Comparison of ENCODE assay signal across 8 cellular contexts in the genomic region with DNA sequence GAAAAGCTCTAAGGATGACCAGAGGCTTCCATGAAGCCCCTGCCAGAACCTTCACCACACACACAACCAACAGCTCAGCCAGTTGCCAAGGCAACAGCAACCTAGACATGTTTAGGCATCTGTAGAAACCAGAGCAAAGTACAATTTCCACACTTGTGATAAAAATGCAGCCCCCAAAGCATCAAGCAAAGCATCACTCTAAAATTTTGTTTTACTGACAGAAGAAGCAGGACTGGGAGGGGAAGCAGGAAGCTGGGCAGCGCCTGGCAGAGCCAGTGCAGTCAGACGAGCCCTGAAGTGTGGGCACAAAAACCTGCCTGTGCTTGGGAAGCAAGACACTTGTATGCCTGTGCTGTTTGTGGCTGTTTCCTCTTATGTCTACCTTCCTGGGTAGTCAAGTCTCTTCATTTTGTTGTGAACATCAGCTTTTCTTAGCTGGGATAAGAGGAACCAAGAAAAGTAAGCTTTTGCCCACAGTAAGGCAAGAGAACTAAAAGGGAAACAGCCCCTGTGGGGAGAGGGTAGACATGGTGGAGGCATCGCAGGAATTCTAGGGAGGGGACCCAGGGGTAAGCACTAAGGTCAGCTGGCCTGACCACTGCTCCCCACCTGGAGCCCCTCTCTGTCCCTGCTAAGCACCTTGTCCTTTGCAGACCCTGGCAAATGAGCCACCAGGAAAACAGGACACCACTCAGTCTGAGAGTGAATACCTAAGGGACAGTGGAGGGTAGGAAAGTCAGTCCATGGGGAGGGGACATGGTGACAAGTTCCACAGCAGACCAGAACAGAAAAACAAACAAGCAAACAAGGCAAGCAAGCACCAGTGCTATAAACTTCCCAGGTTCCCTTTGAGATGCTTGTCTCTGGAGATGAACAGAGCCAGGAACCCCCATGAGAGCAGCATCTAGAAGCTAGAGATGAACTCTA. TPM values are rescaled to one million over a fixed set of nuclear protein-coding genes. Genes with fewer than 3 reads are reported as not detected.
DNase-seq lines count a peak whose midpoint lies in the region; ATAC-seq and TF ChIP-seq lines count a peak whose summit lies in the region.

No MANE protein-coding gene starts in this region.

- H3K4me3 ChIP-seq in HUES6 (ENCODE audit: low read depth, low read length), result no peak overlapping the region
- H3K4me3 ChIP-seq in spleen, result no peak overlapping the region

- peak overlapping the region; percentile 62 for H3K27ac Mint-ChIP-seq in activated CD4-positive, alpha-beta memory T cell treated with anti-CD3 and anti-CD28 coated beads, Interleukin-2, amount 10 ng/mL, durations not matched to agents 7 days and 5 days

- TF ChIP-seq POLR2A in spleen (IDR thresholded peaks at IDR 0.05), result no peak

- peaks cover 77% of the 10 kb centered on the region for H3K4me1 Mint-ChIP-seq in activated CD4-positive, alpha-beta memory T cell treated with anti-CD3 and anti-CD28 coated beads, Interleukin-2, amount 10 ng/mL, durations not matched to agents 7 days and 5 days

- DNase-seq in activated CD4-positive, alpha-beta memory T cell treated with anti-CD3 and anti-CD28 coated beads, Interleukin-2, amount 10 ng/mL, durations not matched to agents 7 days and 5 days, result peak; percentile 22
- no peak for DNase-seq in left ventricle myocardium superior
- no peak for DNase-seq in spleen
- DNase-seq in NCI-H2196 (lab: John Stamatoyannopoulos, UW; ENCODE audit: unreplicated experiment), result no peak
- no peak for DNase-seq in 8988T

- peaks cover 5% of the 10 kb centered on the region; the same call in 1 of the 2 replicates for H3K9me3 ChIP-seq in HUES6 (ENCODE audit: control insufficient read depth, insufficient read depth, low read depth, low read length)
- H3K9me3 ChIP-seq in spleen, result peaks cover 0 to 6% (median 0%) of the 10 kb centered on the region in 8 donors

- intact Hi-C loops in left ventricle myocardium superior (cut with micrococcal nuclease) (no loop called here), spleen (cut with DNase I; ENCODE audit: low total_unique reads) (no loop called here)

- CTCF ChIA-PET in activated CD4-positive, alpha-beta memory T cell treated with anti-CD3 and anti-CD28 coated beads, Interleukin-2, amount 10 ng/mL, durations not matched to agents 7 days and 5 days (lab: Charles Lee), result interaction anchor here (1.9 to 2.4 kb wide), 2 partner anchors 12 to 33 kb away, joined by 8 read pairs; no protein-coding TSS in a partner anchor

- WGBS in spleen, 5 donors, result 12 to 47% (median 21%) methylated on average over 3 of the region's 3 CpGs

- TF ChIP-seq CTCF in spleen (IDR thresholded peaks at IDR 0.05 in 8 of 11, conservative IDR thresholded peaks at IDR 0.05 in 3 of 11), result no peak

- peak overlapping the region; percentile 26 for H3K4me3 Mint-ChIP-seq in activated CD4-positive, alpha-beta memory T cell treated with anti-CD3 and anti-CD28 coated beads, Interleukin-2, amount 10 ng/mL, durations not matched to agents 7 days and 5 days

- no peaks in the 10 kb centered on the region for H3K9me3 Mint-ChIP-seq in activated CD4-positive, alpha-beta memory T cell treated with anti-CD3 and anti-CD28 coated beads, Interleukin-2, amount 10 ng/mL, durations not matched to agents 7 days and 5 days

- no peaks in the 10 kb centered on the region for H3K36me3 ChIP-seq in HUES6 (ENCODE audit: control insufficient read depth, insufficient read depth, low read length)
- no peaks in the 10 kb centered on the region for H3K36me3 ChIP-seq in spleen

- H3K27me3 ChIP-seq in HUES6 (ENCODE audit: control insufficient read depth, insufficient read depth, low read length) (no peaks in the 10 kb centered on the region), spleen (replicated peaks in 1 of 7) (no peaks in the 10 kb centered on the region)

- POLR2A ChIA-PET in activated CD4-positive, alpha-beta memory T cell treated with anti-CD3 and anti-CD28 coated beads, Interleukin-2, amount 10 ng/mL, durations not matched to agents 7 days and 5 days (lab: Charles Lee), result interaction anchor here (1.2 to 3.5 kb wide), 2 partner anchors 13 to 36 kb away, joined by 3 to 32 read pairs; partner anchors contain the start of gene PACSIN2

- H3K27ac ChIP-seq in HUES6 (ENCODE audit: low read depth, low read length), result peak overlapping the region; percentile 18; the same call in 1 of the 2 replicates
- peak overlapping the region in 6 of 8 donors; percentile 13 to 69 (median 37) for H3K27ac ChIP-seq in spleen

- H3K27me3 Mint-ChIP-seq in activated CD4-positive, alpha-beta memory T cell treated with anti-CD3 and anti-CD28 coated beads, Interleukin-2, amount 10 ng/mL, durations not matched to agents 7 days and 5 days, result no peaks in the 10 kb centered on the region

- H3K4me1 ChIP-seq in HUES6 (ENCODE audit: control insufficient read depth, insufficient read depth, low read length), result peaks cover 60% of the 10 kb centered on the region
- peaks cover 22 to 100% (median 75%) of the 10 kb centered on the region in 6 donors for H3K4me1 ChIP-seq in spleen

- H3K36me3 Mint-ChIP-seq in activated CD4-positive, alpha-beta memory T cell treated with anti-CD3 and anti-CD28 coated beads, Interleukin-2, amount 10 ng/mL, durations not matched to agents 7 days and 5 days (ENCODE audit: low read depth), result no peaks in the 10 kb centered on the region

- ATAC-seq in left ventricle myocardium superior (peak; percentile 46), HG02885 (IDR thresholded peaks at IDR 0.05; ENCODE audit: poor library complexity, unreplicated experiment) (no peak), HG03378 (IDR thresholded peaks at IDR 0.05; ENCODE audit: unreplicated experiment) (no peak)

- H3K9ac ChIP-seq in HUES6 (ENCODE audit: low read length), result no peak overlapping the region

RNA-seq across cellular contexts. Expression of gene PACSIN2, which starts 13.4 kb away (rescaled TPM):
- total RNA-seq in activated CD4-positive, alpha-beta memory T cell treated with anti-CD3 and anti-CD28 coated beads, Interleukin-2, amount 10 ng/mL, durations not matched to agents 7 days and 5 days, result 10 to 100 TPM; 33.5 to 35.1 TPM
- 63.8 TPM for total RNA-seq in left ventricle myocardium superior
- total RNA-seq in spleen, result 10 to 100 TPM; 48.0 to 98.1 (median 78.2) TPM
- 10 to 100 TPM; 24.2 to 38.0 (median 25.1) TPM for polyA plus RNA-seq in spleen
